27 cellular contexts compared by ENCODE assay signal in the genomic region with DNA sequence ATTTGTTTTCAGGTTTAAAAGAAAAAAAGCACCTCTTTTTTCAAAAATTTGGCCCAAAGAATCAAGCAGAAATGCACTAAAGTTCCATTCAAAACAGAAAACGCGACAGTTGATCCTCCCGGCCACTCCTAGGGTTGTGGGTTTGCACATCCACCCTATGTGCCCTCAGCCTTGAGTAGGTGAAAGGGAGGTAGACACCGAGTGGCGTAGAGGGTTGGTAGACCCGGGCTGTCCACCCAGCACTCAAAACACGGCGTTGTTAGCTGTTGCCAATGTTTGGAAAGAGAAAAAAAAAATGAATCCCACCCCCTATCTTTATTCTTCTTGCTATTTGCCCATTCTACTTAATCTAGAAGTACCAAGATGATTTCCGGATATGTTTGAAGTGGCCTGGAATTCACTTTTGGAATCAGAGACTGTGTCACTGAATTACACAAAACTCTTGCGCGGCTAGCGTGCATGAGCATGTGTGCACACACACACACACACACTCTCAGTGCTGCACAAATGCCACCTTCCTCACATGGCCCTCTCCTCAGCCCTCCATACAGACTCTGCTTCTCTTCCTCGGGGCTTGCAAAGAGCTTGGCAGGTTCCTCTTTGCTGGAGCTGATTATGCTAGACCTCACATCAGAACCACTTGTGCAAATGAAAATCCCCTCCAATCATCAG.
"Had no signal": no experiment of that assay in that cellular context is flagged by ENCODE, and none has a peak within 500 bp of the region (broad histone marks: within the 10 kb centered on the region; RNA-seq: fewer than 3 reads in every experiment).

No MANE protein-coding gene starts in this region.

- H3K4me3 ChIP-seq: ascending aorta, cardiac muscle cell, SJCRH30, SK-N-MC had no signal

- H3K36me3 ChIP-seq: ascending aorta, cardiac muscle cell, SJCRH30 had no signal

- H3K4me1 ChIP-seq: ascending aorta, SJCRH30 had no signal

- H3K27ac ChIP-seq: ascending aorta, cardiac muscle cell, KMS-11, SJCRH30, SK-N-MC had no signal

- DNase-seq: activated CD4-positive, alpha-beta T cell treated with anti-CD3 and anti-CD28 coated beads, Interleukin-2, amount 10 ng/mL, durations not matched to agents 24 days and 14 days; activated CD4-positive, alpha-beta T cell treated with anti-CD3 and anti-CD28 coated beads, Interleukin-2, amount 50 U/mL, for 4 hours; activated CD8-positive, alpha-beta T cell treated with anti-CD3 and anti-CD28 coated beads for 36 hours; activated gamma-delta T cell; activated naive CD4-positive, alpha-beta T cell treated with Interleukin-2 at 50 U/mL for 16 hours; activated naive CD8-positive, alpha-beta T cell treated with anti-CD3 and anti-CD28 coated beads, Interleukin-2, amount 10 ng/mL, durations not matched to agents 7 days and 5 days; activated T-cell treated with anti-CD3 and anti-CD28 coated beads, Interleukin-2, amount 50 U/mL, for 1 hour; activated T-cell treated with anti-CD3 and anti-CD28 coated beads, Interleukin-2, amount 50 U/mL, for 72 hours; amygdala; MM.1S; MV-4-11; NCI-H1092 treated with DMSO at 0.1 percent for 48 hours; NCI-H146; NCI-H187; NCI-H2029 treated with DMSO at 0.1 percent for 48 hours; NCI-H345; NCI-H524 treated with DMSO at 0.1 percent for 48 hours; SHP77; SJCRH30; T1000 had no signal

- H3K9me3 ChIP-seq: ascending aorta, SJCRH30 had no signal

- FAIRE-seq: TTC549 had no signal

- H3K27me3 ChIP-seq: ascending aorta, cardiac muscle cell had no signal

- ATAC-seq: activated CD8-positive, alpha-beta T cell treated with anti-CD3 and anti-CD28 coated beads for 36 hours; activated T-cell treated with anti-CD3 and anti-CD28 coated beads, Interleukin-2, amount 50 U/mL, for 72 hours; activated T-helper 17 cell treated with anti-CD3 and anti-CD28 coated beads, Interleukin-2, amount 50 U/mL, for 72 hours; Panc1 had no signal

- H3K4me2 ChIP-seq: KMS-11 had no signal
